Comparison of ENCODE assay signal across 8 cellular contexts in genomic region chr3:71305246-71306206, GRCh38.
DNase-seq lines count a peak whose midpoint lies in the region; ATAC-seq and TF ChIP-seq lines count a peak whose summit lies in the region.

No MANE protein-coding gene starts in this region.

- peak overlapping the region; percentile 66 for H3K4me3 Mint-ChIP-seq in dendritic cell treated with granulocyte-macrophage colony-stimulating factor and Interleukin-4, amounts not matched to agents 40 ng/mL and 50 ng/mL, for 4 days

- H3K9me3 ChIP-seq in liver (ENCODE audit: control insufficient read depth in 4 of 4, low read length in 3 of 4): no peaks in the 10 kb centered on the region

- TF ChIP-seq CTCF in liver (IDR thresholded peaks at IDR 0.05; ENCODE audit: low read depth, low read length, missing input control): no peak

- H3K36me3 ChIP-seq in liver (ENCODE audit: control insufficient read depth in 4 of 4, insufficient read depth in 3 of 4, low read depth in 1 of 4, low read length in 3 of 4): no peaks in the 10 kb centered on the region

- H3K36me3 Mint-ChIP-seq in dendritic cell treated with granulocyte-macrophage colony-stimulating factor and Interleukin-4, amounts not matched to agents 40 ng/mL and 50 ng/mL, for 4 days (ENCODE audit: low read depth): no peaks in the 10 kb centered on the region

- peak; percentile 3 to 9 for TF ChIP-seq RAD21 in liver (IDR thresholded peaks at IDR 0.05)

- peak overlapping the region; percentile 4 to 21 for H3K27ac ChIP-seq in liver (ENCODE audit: low read depth in 1 of 2, low read length in 2 of 2)

- WGBS in liver: 16% methylated on average over 21 of the region's 21 CpGs

- H3K9me3 Mint-ChIP-seq in dendritic cell treated with granulocyte-macrophage colony-stimulating factor and Interleukin-4, amounts not matched to agents 40 ng/mL and 50 ng/mL, for 4 days: no peaks in the 10 kb centered on the region

- no peaks in the 10 kb centered on the region for H3K27me3 Mint-ChIP-seq in dendritic cell treated with granulocyte-macrophage colony-stimulating factor and Interleukin-4, amounts not matched to agents 40 ng/mL and 50 ng/mL, for 4 days

- H3K27me3 ChIP-seq in liver (ENCODE audit: control insufficient read depth in 4 of 4, insufficient read depth in 4 of 4, low read length in 3 of 4): no peaks in the 10 kb centered on the region

- ATAC-seq in GM21423 (IDR thresholded peaks at IDR 0.05; ENCODE audit: unreplicated experiment) (peak; percentile 47), GM21390 (IDR thresholded peaks at IDR 0.05; ENCODE audit: unreplicated experiment) (no peak)

- H3K27ac Mint-ChIP-seq in dendritic cell treated with granulocyte-macrophage colony-stimulating factor and Interleukin-4, amounts not matched to agents 40 ng/mL and 50 ng/mL, for 4 days: peak overlapping the region; percentile 60

- in situ Hi-C loops in SK-MEL-5 (cut with HindIII; ENCODE audit: low pct_unique_long_range_greater_than_20kb, low sequenced_read_pairs): no loop called here

- DNase-seq in SK-MEL-5 (ENCODE audit: low read depth, low spot score) (peak; percentile 59), RKO (ENCODE audit: low spot score) (no peak), CD1c-positive myeloid dendritic cell (ENCODE audit: extremely low spot score) (no peak)
- peak; percentile 48 for DNase-seq in stimulated activated CD4-positive, alpha-beta T cell treated with anti-CD3 and anti-CD28 coated beads, Interleukin-4, amount 100 ng/mL, for 24 hours

- intact Hi-C loops in dendritic cell treated with granulocyte-macrophage colony-stimulating factor and Interleukin-4, amounts not matched to agents 40 ng/mL and 50 ng/mL, for 4 days (cut with micrococcal nuclease): no loop called here

- peaks cover 2 to 32% (median 14%) of the 10 kb centered on the region in 4 donors for H3K4me1 ChIP-seq in liver (ENCODE audit: control insufficient read depth in 4 of 4, insufficient read depth in 4 of 4, low read length in 3 of 4)

- H3K9ac ChIP-seq in liver (ENCODE audit: low read depth in 1 of 2, low read length in 2 of 2): peak overlapping the region in 1 of 2 donors; percentile 62

- H3K4me3 ChIP-seq in liver (ENCODE audit: low read depth in 1 of 3, low read length in 3 of 3): peak overlapping the region in 2 of 3 donors; percentile 17 to 41

- peaks cover 29% of the 10 kb centered on the region for H3K4me1 Mint-ChIP-seq in dendritic cell treated with granulocyte-macrophage colony-stimulating factor and Interleukin-4, amounts not matched to agents 40 ng/mL and 50 ng/mL, for 4 days (ENCODE audit: low read depth)

TF ChIP-seq in liver, 16 proteins besides CTCF, POLR2A, EP300 and RAD21:
- no peak for TF ChIP-seq ATF3 (IDR thresholded peaks at IDR 0.05)
- no peak for TF ChIP-seq SP1 (IDR thresholded peaks at IDR 0.05)
- TF ChIP-seq NR2F2 (IDR thresholded peaks at IDR 0.05): no peak
- no peak for TF ChIP-seq RXRA (IDR thresholded peaks at IDR 0.05)
- peak; percentile 21 to 26 for TF ChIP-seq HNF4A (conservative IDR thresholded peaks at IDR 0.05)
- no peak for TF ChIP-seq HNF4G (IDR thresholded peaks at IDR 0.05)
- no peak for TF ChIP-seq MAX (IDR thresholded peaks at IDR 0.05)
- no peak for TF ChIP-seq FOXA2 (IDR thresholded peaks at IDR 0.05)
- TF ChIP-seq FOXA1 (IDR thresholded peaks at IDR 0.05): no peak
- no peak for TF ChIP-seq ZBTB33 (IDR thresholded peaks at IDR 0.05)
- no peak for TF ChIP-seq JUND (IDR thresholded peaks at IDR 0.05)
- no peak for TF ChIP-seq EGR1 (IDR thresholded peaks at IDR 0.05; ENCODE audit: low read depth in 2 of 2)
- TF ChIP-seq TAF1 (conservative IDR thresholded peaks at IDR 0.05): peak; percentile 14
- TF ChIP-seq YY1 (IDR thresholded peaks at IDR 0.05): peak; percentile 47
- no peak for TF ChIP-seq GABPA (IDR thresholded peaks at IDR 0.05 in 1 of 2, conservative IDR thresholded peaks at IDR 0.05 in 1 of 2)

Comparison
In these comparisons a context has a peak if more than half of its experiments do, and no peak if none do; other contexts are left out.
1. DNase-seq: peak in SK-MEL-5 (single experiment) and stimulated activated CD4-positive, alpha-beta T cell treated with anti-CD3 and anti-CD28 coated beads, Interleukin-4, amount 100 ng/mL, for 24 hours (single experiment); none in RKO (single experiment) and CD1c-positive myeloid dendritic cell (single experiment).